ENCODE assay signal across 13 cellular contexts in genomic region chr13:99417151-99417820, GRCh38.
DNase-seq lines count a peak whose midpoint lies in the region; ATAC-seq, FAIRE-seq and TF ChIP-seq lines count a peak whose summit lies in the region.
"Had no signal": no experiment of that assay in that cellular context is flagged by ENCODE, and none has a peak within 500 bp of the region (broad histone marks: within the 10 kb centered on the region; RNA-seq: fewer than 3 reads in every experiment).

No MANE protein-coding gene starts in this region.

- no peak overlapping the region for H3K4me3 ChIP-seq in upper lobe of right lung
- H3K4me3 ChIP-seq: cardiac muscle cell, heart left ventricle had no signal

- intact Hi-C loops in cardiac septum (cut with DNase I) = no loop called here
- intact Hi-C loops in Right ventricle myocardium inferior (cut with DNase I) = no loop called here
- intact Hi-C loops in upper lobe of right lung (cut with DNase I) = no loop called here

- no peak overlapping the region for H3K27ac ChIP-seq in upper lobe of right lung
- H3K27ac ChIP-seq: cardiac muscle cell, heart left ventricle had no signal

- no peak for TF ChIP-seq POLR2A in H54 (IDR thresholded peaks at IDR 0.05; ENCODE audit: low read depth, low read length)

- no peaks in the 10 kb centered on the region for H3K9me3 ChIP-seq in upper lobe of right lung
- H3K9me3 ChIP-seq: heart left ventricle had no signal

- peak; percentile 39 for DNase-seq in cardiac septum (ENCODE audit: low spot score)
- no peak for DNase-seq in Right ventricle myocardium inferior (ENCODE audit: missing footprints)
- DNase-seq in NCI-H69 (lab: John Stamatoyannopoulos, UW) = peak; percentile 83
- DNase-seq in iPS-NIHi7 (ENCODE audit: extremely low spot score) = peak; percentile 55
- peak; percentile 53 for DNase-seq in upper lobe of right lung
- DNase-seq in NCI-H1092 (lab: John Stamatoyannopoulos, UW) = no peak
- no peak for DNase-seq in H54 (ENCODE audit: insufficient read length, low spot score)
- DNase-seq: heart left ventricle; left colon; NCI-H2081; stimulated activated CD4-positive, alpha-beta T cell treated with anti-CD3 and anti-CD28 coated beads, Interleukin-4, amount 100 ng/mL, for 4 hours had no signal

- FAIRE-seq in H54 (lab: Jason Lieb, UNC) = no peak

- H3K27me3 ChIP-seq in upper lobe of right lung = no peaks in the 10 kb centered on the region
- H3K27me3 ChIP-seq: cardiac muscle cell had no signal

- H3K36me3 ChIP-seq in upper lobe of right lung = no peaks in the 10 kb centered on the region
- H3K36me3 ChIP-seq: cardiac muscle cell, heart left ventricle had no signal

- H3K4me1 ChIP-seq in upper lobe of right lung = no peaks in the 10 kb centered on the region

- no peak for ATAC-seq in Right ventricle myocardium inferior
- no peak for ATAC-seq in upper lobe of right lung
- ATAC-seq: heart left ventricle, left colon, sciatic nerve had no signal

- no peak for TF ChIP-seq CTCF in upper lobe of right lung (IDR thresholded peaks at IDR 0.05)

Comparison
In these comparisons a context has a peak if more than half of its experiments do, and no peak if none do; other contexts are left out.
1. DNase-seq: peak in cardiac septum (single experiment), NCI-H69 (single experiment), iPS-NIHi7 (single experiment) and upper lobe of right lung (single experiment); none in Right ventricle myocardium inferior (single experiment), NCI-H1092 (single experiment) and H54 (single experiment).